In the genomic region with DNA sequence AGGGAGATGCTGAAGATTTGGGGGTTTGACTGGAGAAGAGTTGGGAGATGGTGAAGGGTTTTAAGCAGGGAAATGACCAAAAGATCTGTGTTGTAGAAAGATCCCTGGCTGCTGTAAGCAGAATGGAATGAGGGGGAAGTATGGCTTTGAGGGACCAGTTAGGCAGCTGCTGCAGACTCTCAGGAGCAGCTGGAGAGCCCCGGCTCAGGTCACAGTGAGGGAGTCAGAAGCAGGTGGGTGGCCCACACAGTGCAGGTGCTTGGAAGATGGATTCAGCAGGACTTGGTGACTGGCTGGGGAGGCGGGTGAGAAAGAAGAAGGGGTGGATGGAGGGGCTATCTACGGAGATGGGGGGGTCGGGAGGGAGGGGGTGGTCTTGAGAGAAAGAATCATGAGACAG, we compare ENCODE assay signal across 17 cellular contexts. TPM values are rescaled to one million over a fixed set of nuclear protein-coding genes. Genes with fewer than 3 reads are reported as not detected.
A peak's percentile ranks its signal among the peaks of the same experiment; 100 is the strongest.
DNase-seq lines count a peak whose midpoint lies in the region; ATAC-seq and TF ChIP-seq lines count a peak whose summit lies in the region.
"Had no signal": no experiment of that assay in that cellular context is flagged by ENCODE, and none has a peak within 500 bp of the region (broad histone marks: within the 10 kb centered on the region; RNA-seq: fewer than 3 reads in every experiment).

No MANE protein-coding gene starts in this region.

- peaks cover 11% of the 10 kb centered on the region for H3K9me3 ChIP-seq in BLaER1
- H3K9me3 ChIP-seq in GM23248 (ENCODE audit: low read depth), result no peaks in the 10 kb centered on the region
- H3K9me3 ChIP-seq: ovary had no signal

- ATAC-seq in GM21786 (IDR thresholded peaks at IDR 0.05; ENCODE audit: unreplicated experiment) (no peak), GM19397 (IDR thresholded peaks at IDR 0.05; ENCODE audit: unreplicated experiment) (no peak), GM19452 (IDR thresholded peaks at IDR 0.05; ENCODE audit: unreplicated experiment) (no peak)
- ATAC-seq: activated CD8-positive, alpha-beta memory T cell treated with anti-CD3 and anti-CD28 coated beads, Interleukin-2, amount 10 ng/mL, durations not matched to agents 7 days and 5 days; GM23338; left ventricle myocardium superior had no signal

- no peaks in the 10 kb centered on the region for H3K9me2 ChIP-seq in GM23248 (ENCODE audit: insufficient read depth)

- H3K4me3 Mint-ChIP-seq in mesothelial cell of epicardium, result no peak overlapping the region
- H3K4me3 Mint-ChIP-seq: activated CD8-positive, alpha-beta memory T cell treated with anti-CD3 and anti-CD28 coated beads, Interleukin-2, amount 10 ng/mL, durations not matched to agents 7 days and 5 days; GM23338 had no signal

- H3K27ac ChIP-seq in BLaER1 (no peak overlapping the region), GM23248 (no peak overlapping the region)
- H3K27ac ChIP-seq: ovary, stomach had no signal

- no peaks in the 10 kb centered on the region for H3K79me2 ChIP-seq in GM23248 (ENCODE audit: insufficient read depth)

- H3K27ac Mint-ChIP-seq in mesothelial cell of epicardium, result peak overlapping the region; percentile 80
- H3K27ac Mint-ChIP-seq: activated CD8-positive, alpha-beta memory T cell treated with anti-CD3 and anti-CD28 coated beads, Interleukin-2, amount 10 ng/mL, durations not matched to agents 7 days and 5 days; activated T-helper 2 cell treated with anti-CD3 and anti-CD28 coated beads, Interferon-gamma antibody, Interleukin-2, Interleukin-4, amounts not matched to agents 10 μg/mL and 5 μg/mL and 100 μg/mL, durations not matched to agents 14 hours and 24 hours and 36 hours; GM23338 had no signal

- DNase-seq in GM23248 (peak; percentile 20), NCI-H774 (lab: John Stamatoyannopoulos, UW) (peak; percentile 15), mesothelial cell of epicardium (ENCODE audit: low spot score in 2 of 2, unreplicated experiment in 2 of 2) (no peak)
- no peak for DNase-seq in NK-92 treated with Interleukin-12 subunit alpha and Interleukin-12 subunit beta, amount 100 ng/mL, for 24 hours (lab: John Stamatoyannopoulos, UW)
- DNase-seq: activated CD4-positive, alpha-beta T cell treated with anti-CD3 and anti-CD28 coated beads for 4 hours; activated CD8-positive, alpha-beta memory T cell treated with anti-CD3 and anti-CD28 coated beads, Interleukin-2, amount 10 ng/mL, durations not matched to agents 7 days and 5 days; caudate nucleus; left ventricle myocardium superior; NCI-H1436 treated with DMSO at 0.1 percent for 48 hours; ovary; stomach had no signal

- H3K4me1 ChIP-seq in BLaER1 (peaks cover 26% of the 10 kb centered on the region), GM23248 (ENCODE audit: insufficient read depth) (0 out of 2 replicates have a peak, but pooled peaks cover 5% of the 10 kb centered on the region)
- H3K4me1 ChIP-seq: stomach had no signal

- WGBS in GM23248 (ENCODE audit: low coverage in 1 of 2, low lambda C conversion rate in 2 of 2, missing lambda C conversion rate in 2 of 2), 2 experiments, result 55 to 67% methylated on average over 1 to 4 of the region's 4 CpGs

- TF ChIP-seq CTCF in mesothelial cell of epicardium (IDR thresholded peaks at IDR 0.05; ENCODE audit: unreplicated experiment), result no peak

- in situ Hi-C loops in GM23248 (cut with MboI), result no loop called here

- H3K36me3 ChIP-seq in BLaER1 (no peaks in the 10 kb centered on the region), GM23248 (ENCODE audit: low read depth) (no peaks in the 10 kb centered on the region)
- H3K36me3 ChIP-seq: ovary, stomach had no signal

- H3K9me3 Mint-ChIP-seq in mesothelial cell of epicardium, result peaks cover 4% of the 10 kb centered on the region

- no peak overlapping the region for H3K4me3 ChIP-seq in BLaER1
- no peak overlapping the region for H3K4me3 ChIP-seq in GM23248
- H3K4me3 ChIP-seq: GM23338, ovary, stomach had no signal

- no peak overlapping the region for H2AFZ ChIP-seq in GM23248
- H2AFZ ChIP-seq: GM23338 had no signal

- H3K36me3 Mint-ChIP-seq in mesothelial cell of epicardium, result no peaks in the 10 kb centered on the region
- H3K36me3 Mint-ChIP-seq: activated CD8-positive, alpha-beta memory T cell treated with anti-CD3 and anti-CD28 coated beads, Interleukin-2, amount 10 ng/mL, durations not matched to agents 7 days and 5 days had no signal

- H3F3A ChIP-seq in GM23248 (ENCODE audit: insufficient read depth), result no peaks in the 10 kb centered on the region

- no peaks in the 10 kb centered on the region for H3K27me3 Mint-ChIP-seq in mesothelial cell of epicardium (ENCODE audit: low read depth)

- peaks cover 43% of the 10 kb centered on the region for H3K4me1 Mint-ChIP-seq in mesothelial cell of epicardium
- H3K4me1 Mint-ChIP-seq: activated CD8-positive, alpha-beta memory T cell treated with anti-CD3 and anti-CD28 coated beads, Interleukin-2, amount 10 ng/mL, durations not matched to agents 7 days and 5 days; GM23338 had no signal

- H4K20me1 ChIP-seq in BLaER1, result no peaks in the 10 kb centered on the region
- no peaks in the 10 kb centered on the region for H4K20me1 ChIP-seq in GM23248 (ENCODE audit: insufficient read depth)

- H3K4me2 ChIP-seq in BLaER1, result peak overlapping the region; percentile 77
- no peak overlapping the region for H3K4me2 ChIP-seq in GM23248 (ENCODE audit: unreplicated experiment)
- H3K4me2 ChIP-seq: GM23338 had no signal

- 0 out of 2 replicates have a peak overlapping the region, but pooled peaks have one; percentile 12 for H3K9ac ChIP-seq in BLaER1
- no peak overlapping the region for H3K9ac ChIP-seq in GM23248

- H3K27me3 ChIP-seq in BLaER1 (no peaks in the 10 kb centered on the region), GM23248 (replicated peaks; ENCODE audit: insufficient read depth) (0 out of 2 replicates have a peak, but pooled peaks cover 6% of the 10 kb centered on the region)
- H3K27me3 ChIP-seq: ovary, stomach had no signal

RNA-seq across cellular contexts. Expression of a gene that starts 35.7 kb away (rescaled TPM):
- not detected in 2 replicates for total RNA-seq in GM23248 (2014; rRNA removed; shearing (Covaris generic))
- not detected in 2 replicates for polyA plus RNA-seq in GM23248 (2016; fragmentation: Nextera tagmentation; extraction: Ambion mirVana)
- 2.7 to 4.1 TPM (median 3.5 TPM) in 3 replicates for total RNA-seq in mesothelial cell of epicardium
- total RNA-seq: activated CD8-positive, alpha-beta memory T cell treated with anti-CD3 and anti-CD28 coated beads, Interleukin-2, amount 10 ng/mL, durations not matched to agents 7 days and 5 days; activated T-helper 2 cell treated with anti-CD3 and anti-CD28 coated beads, Interferon-gamma antibody, Interleukin-2, Interleukin-4, amounts not matched to agents 10 μg/mL and 5 μg/mL and 100 μg/mL, durations not matched to agents 14 hours and 24 hours and 36 hours; GM23338 had no signal
- polyA plus RNA-seq: GM23338, ovary had no signal

Comparison
In these comparisons a context has a peak if more than half of its experiments do, and no peak if none do; other contexts are left out.
1. DNase-seq: peak in GM23248 (single experiment) and NCI-H774 (single experiment); none in mesothelial cell of epicardium (0 of 2) and NK-92 treated with Interleukin-12 subunit alpha and Interleukin-12 subunit beta, amount 100 ng/mL, for 24 hours (single experiment).